In genomic region chr2:227499971-227500630, GRCh38 we compare ENCODE assay signal across 1 cellular context.
TF ChIP-seq lines count a peak whose summit lies in the region.

No MANE protein-coding gene starts in this region.

TF ChIP-seq in HCT116, 20 proteins besides CTCF, POLR2A, EP300 and RAD21 (continued from another document):
- TF ChIP-seq ZBTB33 (IDR thresholded peaks at IDR 0.05; ENCODE audit: extremely low read depth, insufficient replicate concordance, low read length) (no peak), ZFX (IDR thresholded peaks at IDR 0.05) (no peak), REST (IDR thresholded peaks at IDR 0.05; ENCODE audit: low read depth) (no peak)
